13 cellular contexts compared by ENCODE assay signal in genomic region chr1:183871568-183871967, GRCh38.
DNase-seq lines count a peak whose midpoint lies in the region; TF ChIP-seq lines count a peak whose summit lies in the region.
"Had no signal": no experiment of that assay in that cellular context is flagged by ENCODE, and none has a peak within 500 bp of the region (broad histone marks: within the 10 kb centered on the region; RNA-seq: fewer than 3 reads in every experiment).

No MANE protein-coding gene starts in this region.

- peaks cover 75% of the 10 kb centered on the region for H3K4me1 ChIP-seq in A673 (ENCODE audit: insufficient read depth, low read length, poor library complexity, severe bottlenecking)
- peaks cover 39% of the 10 kb centered on the region for H3K4me1 ChIP-seq in adipocyte (ENCODE audit: control insufficient read depth, insufficient read depth, low read length)

- H3K9me3 ChIP-seq in A673 (ENCODE audit: low read depth, low read length, poor library complexity, severe bottlenecking) (no peaks in the 10 kb centered on the region), adipocyte (ENCODE audit: control insufficient read depth, low read length) (no peaks in the 10 kb centered on the region)

- BruUV-seq in A673 (replicated peaks; lab: Mats Ljungman, UMichigan) = no TSS peak

- no peak overlapping the region for H3K4me3 ChIP-seq in A673 (ENCODE audit: low read depth, low read length, poor library complexity, severe bottlenecking)
- peak overlapping the region; percentile 56 for H3K4me3 ChIP-seq in adipocyte (ENCODE audit: low read length)

- DNase-seq in A673 (ENCODE audit: low spot score) (no peak), adipocyte (ENCODE audit: low read depth) (peak; percentile 20), globus pallidus (ENCODE audit: low spot score) (peak; percentile 62), putamen (ENCODE audit: low spot score) (peak; percentile 39), 8988T (no peak), AG08395 (ENCODE audit: low spot score) (no peak), kidney glomerular epithelial cell (lab: John Stamatoyannopoulos, UW) (no peak)
- DNase-seq in activated CD8-positive, alpha-beta memory T cell treated with anti-CD3 and anti-CD28 coated beads for 24 hours = no peak
- DNase-seq: activated CD4-positive, alpha-beta T cell treated with anti-CD3 and anti-CD28 coated beads, Interleukin-2, amount 50 U/mL, for 4 hours; activated naive CD4-positive, alpha-beta T cell treated with Interleukin-2 at 50 U/mL for 16 hours; AML-193; DND-41; T-helper 17 cell had no signal

- CTCF ChIA-PET in A673 (lab: Charles Lee) = no interaction called here

- no peak for TF ChIP-seq CTCF in A673 (conservative IDR thresholded peaks at IDR 0.05; ENCODE audit: low read depth, low read length)

- H3K9ac ChIP-seq in adipocyte (ENCODE audit: low read length) = no peak overlapping the region

- POLR2A ChIA-PET in A673 (lab: Charles Lee; ENCODE audit: low non-redundant PET) = no interaction called here

- H3K27me3 ChIP-seq in A673 (replicated peaks; ENCODE audit: insufficient read depth, low read depth, low read length, poor library complexity) = no peaks in the 10 kb centered on the region
- no peaks in the 10 kb centered on the region for H3K27me3 ChIP-seq in adipocyte (replicated peaks; ENCODE audit: control insufficient read depth, insufficient read depth, low read length)

- intact Hi-C loops in A673 (cut with micrococcal nuclease; ENCODE audit: unreplicated experiment) = no loop called here

- H3K36me3 ChIP-seq in A673 (ENCODE audit: insufficient read depth, low read length, poor library complexity, severe bottlenecking) (peaks cover 26% of the 10 kb centered on the region), adipocyte (ENCODE audit: control insufficient read depth, insufficient read depth, low read length, severe bottlenecking) (peaks cover 8% of the 10 kb centered on the region)

- H3K27ac ChIP-seq in A673 (ENCODE audit: low read depth, low read length, poor library complexity, severe bottlenecking) = peak overlapping the region; percentile 78

Comparison
In these comparisons a context has a peak if more than half of its experiments do, and no peak if none do; other contexts are left out.
1. DNase-seq: peak in adipocyte (single experiment), globus pallidus (single experiment) and putamen (single experiment); none in A673 (single experiment), 8988T (single experiment), activated CD8-positive, alpha-beta memory T cell treated with anti-CD3 and anti-CD28 coated beads for 24 hours (single experiment), AG08395 (single experiment) and kidney glomerular epithelial cell (single experiment).